12 cellular contexts compared by ENCODE assay signal in genomic region chr11:76628408-76628947, GRCh38. TPM values are rescaled to one million over a fixed set of nuclear protein-coding genes. Genes with fewer than 3 reads are reported as not detected.
DNase-seq lines count a peak whose midpoint lies in the region; ATAC-seq and TF ChIP-seq lines count a peak whose summit lies in the region.
"Had no signal": no experiment of that assay in that cellular context is flagged by ENCODE, and none has a peak within 500 bp of the region (broad histone marks: within the 10 kb centered on the region; RNA-seq: fewer than 3 reads in every experiment).

No MANE protein-coding gene starts in this region.

- no peak overlapping the region for H3K4me3 Mint-ChIP-seq in activated naive CD4-positive, alpha-beta T cell treated with anti-CD3 and anti-CD28 coated beads, Interleukin-2, amount 10 ng/mL, durations not matched to agents 7 days and 5 days
- H3K4me3 Mint-ChIP-seq: CD4-positive, alpha-beta memory T cell had no signal

- ATAC-seq in gastrocnemius medialis = no peak
- ATAC-seq in GM21717 (IDR thresholded peaks at IDR 0.05; ENCODE audit: unreplicated experiment) = no peak
- ATAC-seq: HCT116 had no signal

- no peak for TF ChIP-seq CTCF in gastrocnemius medialis (IDR thresholded peaks at IDR 0.05 in 4 of 5, conservative IDR thresholded peaks at IDR 0.05 in 1 of 5)
- no peak for TF ChIP-seq CTCF in vagina (IDR thresholded peaks at IDR 0.05)

- H3K4me1 Mint-ChIP-seq in activated naive CD4-positive, alpha-beta T cell treated with anti-CD3 and anti-CD28 coated beads, Interleukin-2, amount 10 ng/mL, durations not matched to agents 7 days and 5 days = peaks cover 58% of the 10 kb centered on the region

- H3K4me1 ChIP-seq in gastrocnemius medialis (peaks cover 0 to 24% of the 10 kb centered on the region in 2 donors), vagina (peaks cover 22% of the 10 kb centered on the region)

- H3K27ac ChIP-seq in gastrocnemius medialis = peak overlapping the region; percentile 75 to 82 (median 81)
- peak overlapping the region; percentile 90 for H3K27ac ChIP-seq in vagina

- in situ Hi-C loops in gastrocnemius medialis (cut with MboI; ENCODE audit: low sequenced_read_pairs in 4 of 4) = no loop called here

- DNase-seq in stimulated activated CD4-positive, alpha-beta T cell treated with anti-CD3 and anti-CD28 coated beads, Interleukin-12 subunit alpha, Interleukin-12 subunit beta, amount 100 ng/mL, for 4 hours = peak; percentile 24
- no peak for DNase-seq in stimulated activated CD4-positive, alpha-beta T cell treated with anti-CD3 and anti-CD28 coated beads, Interleukin-2, amount 100 ng/mL, for 48 hours
- DNase-seq in activated naive CD4-positive, alpha-beta T cell treated with anti-CD3 and anti-CD28 coated beads, Interleukin-2, amount 10 ng/mL, durations not matched to agents 7 days and 5 days = peak; percentile 18
- DNase-seq in gastrocnemius medialis (no peak), vagina (ENCODE audit: extremely low spot score in 2 of 2) (peak in 1 of 2 donors; percentile 82), NCI-H1694 (lab: John Stamatoyannopoulos, UW) (no peak), A172 (ENCODE audit: low spot score) (no peak)
- DNase-seq: CD4-positive, alpha-beta memory T cell; MG63; SIG-M5 had no signal

- no peaks in the 10 kb centered on the region for H3K27me3 ChIP-seq in gastrocnemius medialis
- no peaks in the 10 kb centered on the region for H3K27me3 ChIP-seq in vagina
- H3K27me3 ChIP-seq: MG63 had no signal

- TF ChIP-seq POLR2A in gastrocnemius medialis (IDR thresholded peaks at IDR 0.05) = no peak
- TF ChIP-seq POLR2A in vagina (IDR thresholded peaks at IDR 0.05) = no peak

- H3K36me3 ChIP-seq in gastrocnemius medialis (no peaks in the 10 kb centered on the region), vagina (no peaks in the 10 kb centered on the region)
- H3K36me3 ChIP-seq: MG63 had no signal

- peaks cover 20% of the 10 kb centered on the region for H3K9me3 Mint-ChIP-seq in activated naive CD4-positive, alpha-beta T cell treated with anti-CD3 and anti-CD28 coated beads, Interleukin-2, amount 10 ng/mL, durations not matched to agents 7 days and 5 days

- H3K27me3 Mint-ChIP-seq in activated naive CD4-positive, alpha-beta T cell treated with anti-CD3 and anti-CD28 coated beads, Interleukin-2, amount 10 ng/mL, durations not matched to agents 7 days and 5 days = peaks cover 20% of the 10 kb centered on the region
- H3K27me3 Mint-ChIP-seq: CD4-positive, alpha-beta memory T cell had no signal

- peaks cover 0 to 3% (median 0%) of the 10 kb centered on the region in 3 donors for H3K9me3 ChIP-seq in gastrocnemius medialis
- H3K9me3 ChIP-seq in vagina = no peaks in the 10 kb centered on the region

- CTCF ChIA-PET in activated naive CD4-positive, alpha-beta T cell treated with anti-CD3 and anti-CD28 coated beads, Interleukin-2, amount 10 ng/mL, durations not matched to agents 7 days and 5 days (lab: Charles Lee) = no interaction called here

- no peak overlapping the region for H3K27ac Mint-ChIP-seq in activated naive CD4-positive, alpha-beta T cell treated with anti-CD3 and anti-CD28 coated beads, Interleukin-2, amount 10 ng/mL, durations not matched to agents 7 days and 5 days

- peaks cover 7% of the 10 kb centered on the region for H3K36me3 Mint-ChIP-seq in activated naive CD4-positive, alpha-beta T cell treated with anti-CD3 and anti-CD28 coated beads, Interleukin-2, amount 10 ng/mL, durations not matched to agents 7 days and 5 days
- H3K36me3 Mint-ChIP-seq: CD4-positive, alpha-beta memory T cell had no signal

- intact Hi-C loops in gastrocnemius medialis (cut with DNase I; ENCODE audit: low total_unique reads) (no loop called here), vagina (cut with DNase I) (no loop called here)

- H3K4me3 ChIP-seq in gastrocnemius medialis (no peak overlapping the region), vagina (no peak overlapping the region)
- H3K4me3 ChIP-seq: MG63 had no signal

RNA-seq across cellular contexts. Expression of gene LRRC32, which starts 42.1 kb away (rescaled TPM):
- total RNA-seq in gastrocnemius medialis (10 to 100 TPM; 14.5 to 35.5 (median 23.4) TPM), vagina (66.3 TPM)
- total RNA-seq in A172 (2014; rRNA removed; shearing (Covaris generic)) = not detected in 2 replicates

Comparison
In these comparisons a context has a peak if more than half of its experiments do, and no peak if none do; other contexts are left out.
1. DNase-seq: peak in stimulated activated CD4-positive, alpha-beta T cell treated with anti-CD3 and anti-CD28 coated beads, Interleukin-12 subunit alpha, Interleukin-12 subunit beta, amount 100 ng/mL, for 4 hours (single experiment) and activated naive CD4-positive, alpha-beta T cell treated with anti-CD3 and anti-CD28 coated beads, Interleukin-2, amount 10 ng/mL, durations not matched to agents 7 days and 5 days (single experiment); none in stimulated activated CD4-positive, alpha-beta T cell treated with anti-CD3 and anti-CD28 coated beads, Interleukin-2, amount 100 ng/mL, for 48 hours (0 of 2), gastrocnemius medialis (0 of 2), NCI-H1694 (single experiment) and A172 (single experiment).
2. RNA of gene LRRC32, which starts 42.1 kb away (total RNA-seq): 66.3 TPM in vagina (single experiment) and 14.5 to 35.5 TPM in gastrocnemius medialis; not detected in A172; every median in the first group is over 10 times any median in the second.